ENCODE assay signal across 1 cellular context in genomic region chr5:87539839-87540238, GRCh38.
TF ChIP-seq lines count a peak whose summit lies in the region.

No MANE protein-coding gene starts in this region.

TF ChIP-seq in H1, 55 proteins besides CTCF, POLR2A, EP300 and RAD21 (continued from another document):
- TF ChIP-seq CHD7 (IDR thresholded peaks at IDR 0.05; ENCODE audit: insufficient replicate concordance, low read length) (no peak), CBX5 (IDR thresholded peaks at IDR 0.05; ENCODE audit: low read depth, low read length) (no peak), SUZ12 (IDR thresholded peaks at IDR 0.05; ENCODE audit: low read length) (no peak), BRCA1 (IDR thresholded peaks at IDR 0.05; ENCODE audit: low read depth, low read length) (no peak), CREB1 (IDR thresholded peaks at IDR 0.05) (no peak), USF2 (IDR thresholded peaks at IDR 0.05; ENCODE audit: low read length) (no peak), SIX5 (IDR thresholded peaks at IDR 0.05; ENCODE audit: low read depth, low read length) (no peak), RBBP5 (IDR thresholded peaks at IDR 0.05; ENCODE audit: borderline replicate concordance, low read depth, low read length) (no peak), TAF1 (IDR thresholded peaks at IDR 0.05; ENCODE audit: low read depth, low read length) (no peak), EZH2 (IDR thresholded peaks at IDR 0.05; ENCODE audit: low read depth, low read length, severe bottlenecking) (no peak), NRF1 (IDR thresholded peaks at IDR 0.05; ENCODE audit: low read depth, low read length) (no peak), CEBPB (IDR thresholded peaks at IDR 0.05; ENCODE audit: low read depth, low read length) (no peak)
